26 cellular contexts compared by ENCODE assay signal in the genomic region with DNA sequence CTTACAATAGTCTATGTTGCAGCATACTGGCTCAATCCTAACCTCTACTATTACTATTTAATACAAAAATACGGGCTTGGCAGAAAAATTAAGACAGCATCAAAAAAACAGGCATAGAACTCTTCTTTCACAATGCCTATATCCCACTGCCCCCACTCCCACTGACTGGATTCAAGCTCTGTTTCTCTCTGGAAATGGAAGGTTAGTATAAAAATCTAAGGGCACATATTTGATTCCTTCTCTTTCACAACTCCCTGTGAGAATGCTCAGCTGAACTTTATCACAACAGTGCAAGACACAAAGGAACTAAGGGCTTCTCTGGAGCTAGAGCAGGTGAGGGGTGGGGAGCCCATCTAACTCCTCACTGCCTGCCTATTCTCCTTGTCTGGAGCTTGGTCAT.
"Had no signal": no experiment of that assay in that cellular context is flagged by ENCODE, and none has a peak within 500 bp of the region (broad histone marks: within the 10 kb centered on the region; RNA-seq: fewer than 3 reads in every experiment).

No MANE protein-coding gene starts in this region.

- H3K4me3 ChIP-seq: MG63 had no signal

- H3K27me3 Mint-ChIP-seq: activated B cell treated with CpG ODN at 0.5 μM for 24 hours; activated CD4-positive, alpha-beta T cell treated with anti-CD3 and anti-CD28 coated beads, Interleukin-2, amount 10 ng/mL, durations not matched to agents 24 days and 14 days; activated CD8-positive, alpha-beta memory T cell treated with anti-CD3 and anti-CD28 coated beads, Interleukin-2, amount 10 ng/mL, durations not matched to agents 7 days and 5 days; activated naive CD8-positive, alpha-beta T cell; activated T-cell treated with anti-CD3 and anti-CD28 coated beads, Interleukin-2, amount 50 U/mL, for 24 hours; T-helper 17 cell had no signal

- H3K27me3 ChIP-seq: MG63 had no signal

- H3K9me3 ChIP-seq: MG63 had no signal

- H3K4me3 Mint-ChIP-seq: activated B cell treated with CpG ODN at 0.5 μM for 24 hours; activated CD4-positive, alpha-beta T cell treated with anti-CD3 and anti-CD28 coated beads, Interleukin-2, amount 10 ng/mL, durations not matched to agents 24 days and 14 days; activated CD8-positive, alpha-beta memory T cell treated with anti-CD3 and anti-CD28 coated beads, Interleukin-2, amount 10 ng/mL, durations not matched to agents 7 days and 5 days; activated naive CD4-positive, alpha-beta T cell treated with anti-CD3 and anti-CD28 coated beads for 36 hours; activated naive CD8-positive, alpha-beta T cell; activated T-cell treated with anti-CD3 and anti-CD28 coated beads, Interleukin-2, amount 50 U/mL, for 24 hours; activated T-helper 1 cell treated with anti-CD3 and anti-CD28 coated beads, Interleukin-12 subunit alpha, Interleukin-12 subunit beta, Interleukin-2, Interleukin-4 antibody, amounts not matched to agents 30 ng/mL and 10 ng/mL and 1 ng/mL, durations not matched to agents 14 hours and 24 hours and 36 hours; T-helper 17 cell had no signal

- H3K27ac Mint-ChIP-seq: activated B cell treated with CpG ODN at 0.5 μM for 24 hours; activated CD4-positive, alpha-beta T cell treated with anti-CD3 and anti-CD28 coated beads, Interleukin-2, amount 10 ng/mL, durations not matched to agents 24 days and 14 days; activated CD8-positive, alpha-beta memory T cell treated with anti-CD3 and anti-CD28 coated beads, Interleukin-2, amount 10 ng/mL, durations not matched to agents 7 days and 5 days; activated naive CD4-positive, alpha-beta T cell treated with anti-CD3 and anti-CD28 coated beads for 36 hours; activated naive CD8-positive, alpha-beta T cell; activated T-cell treated with anti-CD3 and anti-CD28 coated beads, Interleukin-2, amount 50 U/mL, for 24 hours; activated T-helper 1 cell treated with anti-CD3 and anti-CD28 coated beads, Interleukin-12 subunit alpha, Interleukin-12 subunit beta, Interleukin-2, Interleukin-4 antibody, amounts not matched to agents 30 ng/mL and 10 ng/mL and 1 ng/mL, durations not matched to agents 14 hours and 24 hours and 36 hours; T-helper 17 cell had no signal

- H3K4me1 Mint-ChIP-seq: activated B cell treated with CpG ODN at 0.5 μM for 24 hours; activated CD4-positive, alpha-beta T cell treated with anti-CD3 and anti-CD28 coated beads, Interleukin-2, amount 10 ng/mL, durations not matched to agents 24 days and 14 days; activated CD8-positive, alpha-beta memory T cell treated with anti-CD3 and anti-CD28 coated beads, Interleukin-2, amount 10 ng/mL, durations not matched to agents 7 days and 5 days; T-helper 17 cell had no signal

- H3K36me3 ChIP-seq: MG63 had no signal

- DNase-seq: activated B cell treated with CpG ODN at 0.5 μM for 24 hours; activated CD4-positive, alpha-beta T cell treated with anti-CD3 and anti-CD28 coated beads for 1 hour; activated CD4-positive, alpha-beta T cell treated with anti-CD3 and anti-CD28 coated beads, Interleukin-2, amount 10 ng/mL, durations not matched to agents 24 days and 14 days; activated CD4-positive, alpha-beta T cell treated with anti-CD3 and anti-CD28 coated beads, Interleukin-2, amount 50 U/mL, for 48 hours; activated CD8-positive, alpha-beta memory T cell treated with anti-CD3 and anti-CD28 coated beads, Interleukin-2, amount 10 ng/mL, durations not matched to agents 7 days and 5 days; activated effector memory CD4-positive, alpha-beta T cell treated with anti-CD3 and anti-CD28 coated beads, Interleukin-2, amount 50 U/mL, for 16 hours; activated naive CD4-positive, alpha-beta T cell treated with anti-CD3 and anti-CD28 coated beads for 36 hours; activated T-cell treated with anti-CD3 and anti-CD28 coated beads, Interleukin-2, amount 50 U/mL, for 24 hours; anterior cingulate cortex; MG63; MV-4-11; NCI-H1105; NCI-H1436; NCI-H1694 treated with DMSO at 0.1 percent for 48 hours; NCI-H2029 treated with DMSO at 0.1 percent for 48 hours; NCI-H345; NCI-H510A; NCI-H69; NK-92 treated with Interleukin-12 subunit alpha and Interleukin-12 subunit beta, amount 100 ng/mL, for 24 hours; OCI-M1; SHP77 treated with DMSO at 0.1 percent for 48 hours; T-helper 17 cell; T-helper 9 cell had no signal

- H3K36me3 Mint-ChIP-seq: activated CD8-positive, alpha-beta memory T cell treated with anti-CD3 and anti-CD28 coated beads, Interleukin-2, amount 10 ng/mL, durations not matched to agents 7 days and 5 days; activated naive CD8-positive, alpha-beta T cell had no signal

- ATAC-seq: activated CD8-positive, alpha-beta memory T cell treated with anti-CD3 and anti-CD28 coated beads, Interleukin-2, amount 10 ng/mL, durations not matched to agents 7 days and 5 days; HepG2; T-helper 17 cell had no signal

- H3K9me3 Mint-ChIP-seq: activated CD4-positive, alpha-beta T cell treated with anti-CD3 and anti-CD28 coated beads, Interleukin-2, amount 10 ng/mL, durations not matched to agents 24 days and 14 days; activated T-helper 1 cell treated with anti-CD3 and anti-CD28 coated beads, Interleukin-12 subunit alpha, Interleukin-12 subunit beta, Interleukin-2, Interleukin-4 antibody, amounts not matched to agents 30 ng/mL and 10 ng/mL and 1 ng/mL, durations not matched to agents 14 hours and 24 hours and 36 hours had no signal
